In the genomic region with DNA sequence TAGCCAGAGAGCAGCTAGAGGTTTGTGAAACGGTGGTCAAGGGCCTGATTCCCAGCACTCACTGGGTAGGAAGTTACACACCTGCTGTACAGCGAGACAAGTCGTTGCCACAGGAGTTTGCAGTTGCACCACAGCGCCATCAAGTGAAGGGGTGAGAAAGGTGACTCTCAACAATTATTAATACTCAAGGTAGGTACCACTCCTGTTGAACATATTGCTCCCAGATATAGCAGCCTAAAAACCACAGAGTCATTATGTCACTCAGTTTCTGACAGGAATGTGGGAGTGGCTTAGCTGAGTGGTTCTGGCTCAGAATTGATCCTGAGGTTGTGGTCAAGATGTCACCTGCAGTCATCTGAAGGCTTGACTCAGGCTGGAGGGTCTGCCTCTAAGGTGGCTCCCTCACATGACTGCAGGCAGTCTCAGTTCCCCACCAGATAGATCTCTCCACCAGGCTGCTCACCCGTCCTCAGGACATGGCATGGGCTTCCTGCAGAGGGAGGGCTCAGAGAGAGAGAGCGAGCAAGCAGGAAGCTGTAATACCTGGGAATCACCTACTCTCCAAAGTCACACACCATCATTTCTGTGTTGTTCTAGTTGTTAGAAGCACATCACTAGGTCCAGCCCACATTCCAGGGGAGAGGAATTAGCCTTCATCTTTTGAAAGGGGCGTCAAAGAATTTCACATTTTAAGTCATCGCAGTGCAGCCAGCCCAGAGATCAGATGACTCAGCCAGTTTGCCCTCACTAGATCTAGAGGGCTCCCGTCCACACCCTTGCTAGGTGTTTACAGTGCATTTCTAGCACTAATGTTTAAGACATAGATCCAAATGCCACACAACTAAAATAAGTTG, we compare ENCODE assay signal across 1 cellular context.
TF ChIP-seq lines count a peak whose summit lies in the region.

No MANE protein-coding gene starts in this region.

TF ChIP-seq in K562, 482 proteins besides CTCF, POLR2A, EP300 and RAD21 (continued from another document and continues in another):
- TF ChIP-seq, protein P1, sequence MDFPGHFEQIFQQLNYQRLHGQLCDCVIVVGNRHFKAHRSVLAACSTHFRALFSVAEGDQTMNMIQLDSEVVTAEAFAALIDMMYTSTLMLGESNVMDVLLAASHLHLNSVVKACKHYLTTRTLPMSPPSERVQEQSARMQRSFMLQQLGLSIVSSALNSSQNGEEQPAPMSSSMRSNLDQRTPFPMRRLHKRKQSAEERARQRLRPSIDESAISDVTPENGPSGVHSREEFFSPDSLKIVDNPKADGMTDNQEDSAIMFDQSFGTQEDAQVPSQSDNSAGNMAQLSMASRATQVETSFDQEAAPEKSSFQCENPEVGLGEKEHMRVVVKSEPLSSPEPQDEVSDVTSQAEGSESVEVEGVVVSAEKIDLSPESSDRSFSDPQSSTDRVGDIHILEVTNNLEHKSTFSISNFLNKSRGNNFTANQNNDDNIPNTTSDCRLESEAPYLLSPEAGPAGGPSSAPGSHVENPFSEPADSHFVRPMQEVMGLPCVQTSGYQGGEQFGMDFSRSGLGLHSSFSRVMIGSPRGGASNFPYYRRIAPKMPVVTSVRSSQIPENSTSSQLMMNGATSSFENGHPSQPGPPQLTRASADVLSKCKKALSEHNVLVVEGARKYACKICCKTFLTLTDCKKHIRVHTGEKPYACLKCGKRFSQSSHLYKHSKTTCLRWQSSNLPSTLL (IDR thresholded peaks at IDR 0.05), result no peak
- TF ChIP-seq FOXA3 (CRISPR knock-in tag; conservative IDR thresholded peaks at IDR 0.05 in 1 of 2, IDR thresholded peaks at IDR 0.05 in 1 of 2), result no peak
- TF ChIP-seq, protein P2, sequence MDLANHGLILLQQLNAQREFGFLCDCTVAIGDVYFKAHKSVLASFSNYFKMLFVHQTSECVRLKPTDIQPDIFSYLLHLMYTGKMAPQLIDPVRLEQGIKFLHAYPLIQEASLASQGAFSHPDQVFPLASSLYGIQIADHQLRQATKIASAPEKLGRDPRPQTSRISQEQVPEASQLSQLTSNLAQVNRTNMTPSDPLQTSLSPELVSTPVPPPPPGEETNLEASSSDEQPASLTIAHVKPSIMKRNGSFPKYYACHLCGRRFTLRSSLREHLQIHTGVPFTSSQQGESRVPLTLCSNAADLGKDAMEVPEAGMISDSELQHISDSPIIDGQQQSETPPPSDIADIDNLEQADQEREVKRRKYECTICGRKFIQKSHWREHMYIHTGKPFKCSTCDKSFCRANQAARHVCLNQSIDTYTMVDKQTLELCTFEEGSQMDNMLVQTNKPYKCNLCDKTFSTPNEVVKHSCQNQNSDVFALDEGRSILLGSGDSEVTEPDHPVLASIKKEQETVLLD (IDR thresholded peaks at IDR 0.05), result peak; percentile 51; the same call in 1 of the 2 replicates
- no peak for TF ChIP-seq PHF21A (IDR thresholded peaks at IDR 0.05; ENCODE audit: borderline replicate concordance, low read depth)
- no peak for TF ChIP-seq KDM4B (IDR thresholded peaks at IDR 0.05; ENCODE audit: borderline replicate concordance in 2 of 2, low read depth in 1 of 2)
- peak; percentile 39; the same call in 1 of the 2 replicates for TF ChIP-seq TAL1 (IDR thresholded peaks at IDR 0.05)
- TF ChIP-seq TEAD1 (CRISPR knock-in tag; IDR thresholded peaks at IDR 0.05), result peak in 1 of 2 experiments; percentile 93; a peak in 2 of 4 replicates
- TF ChIP-seq, protein P3, sequence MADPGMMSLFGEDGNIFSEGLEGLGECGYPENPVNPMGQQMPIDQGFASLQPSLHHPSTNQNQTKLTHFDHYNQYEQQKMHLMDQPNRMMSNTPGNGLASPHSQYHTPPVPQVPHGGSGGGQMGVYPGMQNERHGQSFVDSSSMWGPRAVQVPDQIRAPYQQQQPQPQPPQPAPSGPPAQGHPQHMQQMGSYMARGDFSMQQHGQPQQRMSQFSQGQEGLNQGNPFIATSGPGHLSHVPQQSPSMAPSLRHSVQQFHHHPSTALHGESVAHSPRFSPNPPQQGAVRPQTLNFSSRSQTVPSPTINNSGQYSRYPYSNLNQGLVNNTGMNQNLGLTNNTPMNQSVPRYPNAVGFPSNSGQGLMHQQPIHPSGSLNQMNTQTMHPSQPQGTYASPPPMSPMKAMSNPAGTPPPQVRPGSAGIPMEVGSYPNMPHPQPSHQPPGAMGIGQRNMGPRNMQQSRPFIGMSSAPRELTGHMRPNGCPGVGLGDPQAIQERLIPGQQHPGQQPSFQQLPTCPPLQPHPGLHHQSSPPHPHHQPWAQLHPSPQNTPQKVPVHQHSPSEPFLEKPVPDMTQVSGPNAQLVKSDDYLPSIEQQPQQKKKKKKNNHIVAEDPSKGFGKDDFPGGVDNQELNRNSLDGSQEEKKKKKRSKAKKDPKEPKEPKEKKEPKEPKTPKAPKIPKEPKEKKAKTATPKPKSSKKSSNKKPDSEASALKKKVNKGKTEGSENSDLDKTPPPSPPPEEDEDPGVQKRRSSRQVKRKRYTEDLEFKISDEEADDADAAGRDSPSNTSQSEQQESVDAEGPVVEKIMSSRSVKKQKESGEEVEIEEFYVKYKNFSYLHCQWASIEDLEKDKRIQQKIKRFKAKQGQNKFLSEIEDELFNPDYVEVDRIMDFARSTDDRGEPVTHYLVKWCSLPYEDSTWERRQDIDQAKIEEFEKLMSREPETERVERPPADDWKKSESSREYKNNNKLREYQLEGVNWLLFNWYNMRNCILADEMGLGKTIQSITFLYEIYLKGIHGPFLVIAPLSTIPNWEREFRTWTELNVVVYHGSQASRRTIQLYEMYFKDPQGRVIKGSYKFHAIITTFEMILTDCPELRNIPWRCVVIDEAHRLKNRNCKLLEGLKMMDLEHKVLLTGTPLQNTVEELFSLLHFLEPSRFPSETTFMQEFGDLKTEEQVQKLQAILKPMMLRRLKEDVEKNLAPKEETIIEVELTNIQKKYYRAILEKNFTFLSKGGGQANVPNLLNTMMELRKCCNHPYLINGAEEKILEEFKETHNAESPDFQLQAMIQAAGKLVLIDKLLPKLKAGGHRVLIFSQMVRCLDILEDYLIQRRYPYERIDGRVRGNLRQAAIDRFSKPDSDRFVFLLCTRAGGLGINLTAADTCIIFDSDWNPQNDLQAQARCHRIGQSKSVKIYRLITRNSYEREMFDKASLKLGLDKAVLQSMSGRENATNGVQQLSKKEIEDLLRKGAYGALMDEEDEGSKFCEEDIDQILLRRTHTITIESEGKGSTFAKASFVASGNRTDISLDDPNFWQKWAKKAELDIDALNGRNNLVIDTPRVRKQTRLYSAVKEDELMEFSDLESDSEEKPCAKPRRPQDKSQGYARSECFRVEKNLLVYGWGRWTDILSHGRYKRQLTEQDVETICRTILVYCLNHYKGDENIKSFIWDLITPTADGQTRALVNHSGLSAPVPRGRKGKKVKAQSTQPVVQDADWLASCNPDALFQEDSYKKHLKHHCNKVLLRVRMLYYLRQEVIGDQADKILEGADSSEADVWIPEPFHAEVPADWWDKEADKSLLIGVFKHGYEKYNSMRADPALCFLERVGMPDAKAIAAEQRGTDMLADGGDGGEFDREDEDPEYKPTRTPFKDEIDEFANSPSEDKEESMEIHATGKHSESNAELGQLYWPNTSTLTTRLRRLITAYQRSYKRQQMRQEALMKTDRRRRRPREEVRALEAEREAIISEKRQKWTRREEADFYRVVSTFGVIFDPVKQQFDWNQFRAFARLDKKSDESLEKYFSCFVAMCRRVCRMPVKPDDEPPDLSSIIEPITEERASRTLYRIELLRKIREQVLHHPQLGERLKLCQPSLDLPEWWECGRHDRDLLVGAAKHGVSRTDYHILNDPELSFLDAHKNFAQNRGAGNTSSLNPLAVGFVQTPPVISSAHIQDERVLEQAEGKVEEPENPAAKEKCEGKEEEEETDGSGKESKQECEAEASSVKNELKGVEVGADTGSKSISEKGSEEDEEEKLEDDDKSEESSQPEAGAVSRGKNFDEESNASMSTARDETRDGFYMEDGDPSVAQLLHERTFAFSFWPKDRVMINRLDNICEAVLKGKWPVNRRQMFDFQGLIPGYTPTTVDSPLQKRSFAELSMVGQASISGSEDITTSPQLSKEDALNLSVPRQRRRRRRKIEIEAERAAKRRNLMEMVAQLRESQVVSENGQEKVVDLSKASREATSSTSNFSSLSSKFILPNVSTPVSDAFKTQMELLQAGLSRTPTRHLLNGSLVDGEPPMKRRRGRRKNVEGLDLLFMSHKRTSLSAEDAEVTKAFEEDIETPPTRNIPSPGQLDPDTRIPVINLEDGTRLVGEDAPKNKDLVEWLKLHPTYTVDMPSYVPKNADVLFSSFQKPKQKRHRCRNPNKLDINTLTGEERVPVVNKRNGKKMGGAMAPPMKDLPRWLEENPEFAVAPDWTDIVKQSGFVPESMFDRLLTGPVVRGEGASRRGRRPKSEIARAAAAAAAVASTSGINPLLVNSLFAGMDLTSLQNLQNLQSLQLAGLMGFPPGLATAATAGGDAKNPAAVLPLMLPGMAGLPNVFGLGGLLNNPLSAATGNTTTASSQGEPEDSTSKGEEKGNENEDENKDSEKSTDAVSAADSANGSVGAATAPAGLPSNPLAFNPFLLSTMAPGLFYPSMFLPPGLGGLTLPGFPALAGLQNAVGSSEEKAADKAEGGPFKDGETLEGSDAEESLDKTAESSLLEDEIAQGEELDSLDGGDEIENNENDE (IDR thresholded peaks at IDR 0.05; ENCODE audit: low read depth, low read length), result no peak
- no peak for TF ChIP-seq KDM2B (CRISPR knock-in tag; IDR thresholded peaks at IDR 0.05)
- no peak for TF ChIP-seq ZSCAN32 (CRISPR knock-in tag; IDR thresholded peaks at IDR 0.05)
- TF ChIP-seq, protein P4, sequence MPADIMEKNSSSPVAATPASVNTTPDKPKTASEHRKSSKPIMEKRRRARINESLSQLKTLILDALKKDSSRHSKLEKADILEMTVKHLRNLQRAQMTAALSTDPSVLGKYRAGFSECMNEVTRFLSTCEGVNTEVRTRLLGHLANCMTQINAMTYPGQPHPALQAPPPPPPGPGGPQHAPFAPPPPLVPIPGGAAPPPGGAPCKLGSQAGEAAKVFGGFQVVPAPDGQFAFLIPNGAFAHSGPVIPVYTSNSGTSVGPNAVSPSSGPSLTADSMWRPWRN (IDR thresholded peaks at IDR 0.05; ENCODE audit: low read depth), result no peak
- no peak for TF ChIP-seq XRCC4 (IDR thresholded peaks at IDR 0.05; ENCODE audit: extremely low read depth, insufficient read depth, insufficient read length)
- TF ChIP-seq PHB2 (IDR thresholded peaks at IDR 0.05; ENCODE audit: low read depth), result no peak
- no peak for TF ChIP-seq HMGN3 (IDR thresholded peaks at IDR 0.05; ENCODE audit: borderline replicate concordance, extremely low read depth, insufficient read length, low read depth, low read length)
- TF ChIP-seq TBP (optimal IDR thresholded peaks at IDR 0.05; ENCODE audit: low read depth, low read length), result no peak
- TF ChIP-seq NCOA1 (IDR thresholded peaks at IDR 0.05; ENCODE audit: low read depth), result no peak
- TF ChIP-seq XRCC3 (IDR thresholded peaks at IDR 0.05), result no peak
- TF ChIP-seq, protein P5, sequence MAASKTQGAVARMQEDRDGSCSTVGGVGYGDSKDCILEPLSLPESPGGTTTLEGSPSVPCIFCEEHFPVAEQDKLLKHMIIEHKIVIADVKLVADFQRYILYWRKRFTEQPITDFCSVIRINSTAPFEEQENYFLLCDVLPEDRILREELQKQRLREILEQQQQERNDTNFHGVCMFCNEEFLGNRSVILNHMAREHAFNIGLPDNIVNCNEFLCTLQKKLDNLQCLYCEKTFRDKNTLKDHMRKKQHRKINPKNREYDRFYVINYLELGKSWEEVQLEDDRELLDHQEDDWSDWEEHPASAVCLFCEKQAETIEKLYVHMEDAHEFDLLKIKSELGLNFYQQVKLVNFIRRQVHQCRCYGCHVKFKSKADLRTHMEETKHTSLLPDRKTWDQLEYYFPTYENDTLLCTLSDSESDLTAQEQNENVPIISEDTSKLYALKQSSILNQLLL (CRISPR knock-in tag; IDR thresholded peaks at IDR 0.05; ENCODE audit: borderline replicate concordance), result no peak
- no peak for TF ChIP-seq MCM7 (IDR thresholded peaks at IDR 0.05)
- no peak for TF ChIP-seq STAT5A (IDR thresholded peaks at IDR 0.05; ENCODE audit: borderline replicate concordance, low read length)
- TF ChIP-seq, protein P6, sequence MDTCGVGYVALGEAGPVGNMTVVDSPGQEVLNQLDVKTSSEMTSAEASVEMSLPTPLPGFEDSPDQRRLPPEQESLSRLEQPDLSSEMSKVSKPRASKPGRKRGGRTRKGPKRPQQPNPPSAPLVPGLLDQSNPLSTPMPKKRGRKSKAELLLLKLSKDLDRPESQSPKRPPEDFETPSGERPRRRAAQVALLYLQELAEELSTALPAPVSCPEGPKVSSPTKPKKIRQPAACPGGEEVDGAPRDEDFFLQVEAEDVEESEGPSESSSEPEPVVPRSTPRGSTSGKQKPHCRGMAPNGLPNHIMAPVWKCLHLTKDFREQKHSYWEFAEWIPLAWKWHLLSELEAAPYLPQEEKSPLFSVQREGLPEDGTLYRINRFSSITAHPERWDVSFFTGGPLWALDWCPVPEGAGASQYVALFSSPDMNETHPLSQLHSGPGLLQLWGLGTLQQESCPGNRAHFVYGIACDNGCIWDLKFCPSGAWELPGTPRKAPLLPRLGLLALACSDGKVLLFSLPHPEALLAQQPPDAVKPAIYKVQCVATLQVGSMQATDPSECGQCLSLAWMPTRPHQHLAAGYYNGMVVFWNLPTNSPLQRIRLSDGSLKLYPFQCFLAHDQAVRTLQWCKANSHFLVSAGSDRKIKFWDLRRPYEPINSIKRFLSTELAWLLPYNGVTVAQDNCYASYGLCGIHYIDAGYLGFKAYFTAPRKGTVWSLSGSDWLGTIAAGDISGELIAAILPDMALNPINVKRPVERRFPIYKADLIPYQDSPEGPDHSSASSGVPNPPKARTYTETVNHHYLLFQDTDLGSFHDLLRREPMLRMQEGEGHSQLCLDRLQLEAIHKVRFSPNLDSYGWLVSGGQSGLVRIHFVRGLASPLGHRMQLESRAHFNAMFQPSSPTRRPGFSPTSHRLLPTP (IDR thresholded peaks at IDR 0.05; ENCODE audit: borderline replicate concordance, extremely low read depth, insufficient read length), result no peak
- TF ChIP-seq MAFK (IDR thresholded peaks at IDR 0.05; ENCODE audit: low read length), result peak; percentile 83
- TF ChIP-seq SMAD3 (CRISPR knock-in tag; conservative IDR thresholded peaks at IDR 0.05), result no peak
- TF ChIP-seq, protein P7, sequence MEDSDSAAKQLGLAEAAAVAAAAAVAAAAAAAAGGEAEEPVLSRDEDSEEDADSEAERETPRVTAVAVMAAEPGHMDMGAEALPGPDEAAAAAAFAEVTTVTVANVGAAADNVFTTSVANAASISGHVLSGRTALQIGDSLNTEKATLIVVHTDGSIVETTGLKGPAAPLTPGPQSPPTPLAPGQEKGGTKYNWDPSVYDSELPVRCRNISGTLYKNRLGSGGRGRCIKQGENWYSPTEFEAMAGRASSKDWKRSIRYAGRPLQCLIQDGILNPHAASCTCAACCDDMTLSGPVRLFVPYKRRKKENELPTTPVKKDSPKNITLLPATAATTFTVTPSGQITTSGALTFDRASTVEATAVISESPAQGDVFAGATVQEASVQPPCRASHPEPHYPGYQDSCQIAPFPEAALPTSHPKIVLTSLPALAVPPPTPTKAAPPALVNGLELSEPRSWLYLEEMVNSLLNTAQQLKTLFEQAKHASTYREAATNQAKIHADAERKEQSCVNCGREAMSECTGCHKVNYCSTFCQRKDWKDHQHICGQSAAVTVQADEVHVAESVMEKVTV (CRISPR knock-in tag; IDR thresholded peaks at IDR 0.05), result peak; percentile 91
- TF ChIP-seq TEAD2 (tag; IDR thresholded peaks at IDR 0.05), result no peak; the same call in 1 of the 2 replicates
- TF ChIP-seq NR4A1 (CRISPR knock-in tag; IDR thresholded peaks at IDR 0.05), result no peak
- TF ChIP-seq NR4A1 (tag; IDR thresholded peaks at IDR 0.05), result no peak
- no peak; the same call in 1 of the 2 replicates for TF ChIP-seq SP1 (CRISPR knock-in tag; IDR thresholded peaks at IDR 0.05)
